Comparison of ENCODE assay signal across 2 cellular contexts in the genomic region with DNA sequence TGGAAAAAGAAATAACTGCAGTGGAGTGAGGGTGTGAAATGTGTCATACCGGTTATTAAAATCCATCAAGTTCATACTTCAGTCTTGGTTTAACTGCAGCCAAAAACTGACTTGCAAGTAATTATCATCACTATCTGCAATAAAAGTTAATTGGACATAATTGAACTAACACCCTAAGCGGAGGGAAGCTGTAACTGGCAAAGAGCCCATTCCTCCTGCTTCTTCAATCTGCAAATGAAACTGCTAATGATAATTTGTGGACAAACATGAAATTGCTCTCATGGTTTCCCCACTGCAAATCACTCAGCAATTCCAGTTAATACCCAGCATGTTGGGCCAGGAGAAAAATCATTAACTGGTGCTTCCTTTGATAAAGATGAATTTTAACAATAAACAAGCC.
A peak's percentile ranks its signal among the peaks of the same experiment; 100 is the strongest.
TF ChIP-seq lines count a peak whose summit lies in the region.

No MANE protein-coding gene starts in this region.

TF ChIP-seq in A549, 52 proteins besides CTCF, POLR2A, EP300 and RAD21 (continued from another document):
- TF ChIP-seq E2F6 (IDR thresholded peaks at IDR 0.05; ENCODE audit: borderline replicate concordance, low read depth) (no peak), HOXB5 (CRISPR knock-in tag; IDR thresholded peaks at IDR 0.05) (no peak), CEBPB (IDR thresholded peaks at IDR 0.05) (no peak)

TF ChIP-seq in HEK293, 187 proteins besides CTCF, POLR2A, EP300 and RAD21 (continued from another document):
- peak; percentile 63 for TF ChIP-seq WT1 (tag by site-specific recombination; IDR thresholded peaks at IDR 0.05)
- 0 out of 2 replicates have a peak, but pooled peaks have one; percentile 29 for TF ChIP-seq ZNF394 (tag by site-specific recombination; IDR thresholded peaks at IDR 0.05; ENCODE audit: borderline replicate concordance)
- TF ChIP-seq ZBTB44 (tag by site-specific recombination; IDR thresholded peaks at IDR 0.05): peak; percentile 75; the same call in 1 of the 2 replicates
- no peak for TF ChIP-seq ZNF677 (tag by site-specific recombination; IDR thresholded peaks at IDR 0.05)
- 0 out of 2 replicates have a peak, but pooled peaks have one; percentile 24 for TF ChIP-seq OVOL3 (tag by site-specific recombination; IDR thresholded peaks at IDR 0.05)
- TF ChIP-seq, protein P1, sequence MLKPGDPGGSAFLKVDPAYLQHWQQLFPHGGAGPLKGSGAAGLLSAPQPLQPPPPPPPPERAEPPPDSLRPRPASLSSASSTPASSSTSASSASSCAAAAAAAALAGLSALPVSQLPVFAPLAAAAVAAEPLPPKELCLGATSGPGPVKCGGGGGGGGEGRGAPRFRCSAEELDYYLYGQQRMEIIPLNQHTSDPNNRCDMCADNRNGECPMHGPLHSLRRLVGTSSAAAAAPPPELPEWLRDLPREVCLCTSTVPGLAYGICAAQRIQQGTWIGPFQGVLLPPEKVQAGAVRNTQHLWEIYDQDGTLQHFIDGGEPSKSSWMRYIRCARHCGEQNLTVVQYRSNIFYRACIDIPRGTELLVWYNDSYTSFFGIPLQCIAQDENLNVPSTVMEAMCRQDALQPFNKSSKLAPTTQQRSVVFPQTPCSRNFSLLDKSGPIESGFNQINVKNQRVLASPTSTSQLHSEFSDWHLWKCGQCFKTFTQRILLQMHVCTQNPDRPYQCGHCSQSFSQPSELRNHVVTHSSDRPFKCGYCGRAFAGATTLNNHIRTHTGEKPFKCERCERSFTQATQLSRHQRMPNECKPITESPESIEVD (tag by site-specific recombination; IDR thresholded peaks at IDR 0.05): peak; percentile 94
- no peak for TF ChIP-seq SETDB1 (IDR thresholded peaks at IDR 0.05; ENCODE audit: insufficient read length, low read length)
